Comparison of ENCODE assay signal across 8 cellular contexts in the genomic region with DNA sequence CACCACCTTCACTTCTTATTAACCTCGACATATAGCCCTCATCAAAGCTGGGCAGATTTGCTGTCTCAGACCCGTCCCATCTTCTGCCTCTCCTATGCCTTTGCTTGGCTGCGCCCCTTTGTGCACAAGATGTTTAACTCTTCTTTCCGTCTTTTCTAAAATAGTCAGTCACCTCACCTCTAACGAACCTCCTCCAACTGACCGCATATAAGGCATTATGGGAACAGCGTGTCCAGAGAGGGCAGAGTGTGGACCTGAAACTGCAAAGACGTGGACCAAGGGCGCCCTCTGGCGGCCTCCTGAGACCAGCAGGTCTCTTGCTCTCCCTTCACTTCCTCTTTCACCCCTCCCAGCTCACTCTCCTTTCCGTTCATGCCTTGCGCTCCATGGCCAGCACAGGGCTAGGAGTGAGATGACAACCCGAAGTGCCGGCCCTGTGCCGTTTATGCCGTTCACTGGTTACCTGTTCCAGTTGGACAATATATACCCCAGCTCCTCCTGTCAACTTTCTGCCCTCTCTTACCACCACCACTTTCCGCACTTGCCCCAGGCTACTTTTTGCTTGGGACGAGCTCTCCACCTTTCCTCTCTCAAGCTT. TPM values are rescaled to one million over a fixed set of nuclear protein-coding genes. Genes with fewer than 3 reads are reported as not detected.
DNase-seq lines count a peak whose midpoint lies in the region; ATAC-seq, FAIRE-seq and TF ChIP-seq lines count a peak whose summit lies in the region.

No MANE protein-coding gene starts in this region.

- H3K4me2 ChIP-seq in DND-41 (ENCODE audit: insufficient read depth, low read length) (peak overlapping the region; percentile 92), keratinocyte (ENCODE audit: control insufficient read depth, extremely low read depth, insufficient read depth, low read depth, low read length) (peak overlapping the region; percentile 96)

- H3K27ac ChIP-seq in DND-41 (ENCODE audit: low read length) (peak overlapping the region; percentile 65), WERI-Rb-1 (peak overlapping the region; percentile 11), caudate nucleus (ENCODE audit: low read depth, low read length) (no peak overlapping the region), keratinocyte (ENCODE audit: control insufficient read depth, insufficient read depth, low read length) (peak overlapping the region; percentile 1)

- H3K79me2 ChIP-seq in DND-41 (ENCODE audit: insufficient read depth, low read length) (peaks cover 66% of the 10 kb centered on the region), keratinocyte (ENCODE audit: control insufficient read depth, insufficient read depth, low read length) (peaks cover 73% of the 10 kb centered on the region)

- peak overlapping the region; percentile 15 to 77; a peak in 3 of 4 replicates for H3K4me3 ChIP-seq in DND-41 (ENCODE audit: low read depth in 1 of 2, low read length in 2 of 2)
- no peak overlapping the region for H3K4me3 ChIP-seq in WERI-Rb-1 (ENCODE audit: low read depth, low read length)
- peak overlapping the region; percentile 63 to 90 (median 68) for H3K4me3 ChIP-seq in keratinocyte (ENCODE audit: control insufficient read depth in 2 of 3, extremely low read depth in 1 of 3, insufficient read depth in 2 of 3, low read depth in 1 of 3, low read length in 3 of 3)

- dilution Hi-C loops in keratinocyte (cut with MboI; ENCODE audit: extremely low pct_ligation_motif_present, low sequenced_read_pairs): no loop called here

- peaks cover 55% of the 10 kb centered on the region for H4K20me1 ChIP-seq in DND-41 (ENCODE audit: insufficient read depth, low read length)
- H4K20me1 ChIP-seq in keratinocyte (ENCODE audit: control insufficient read depth, extremely low read depth, insufficient read depth, low read length): peaks cover 14% of the 10 kb centered on the region

- DNase-seq in DND-41 (peak; percentile 80), NCI-H2196 treated with DMSO at 0.1 percent for 48 hours (lab: John Stamatoyannopoulos, UW; ENCODE audit: unreplicated experiment) (peak; percentile 92), WERI-Rb-1 (peak; percentile 96), caudate nucleus (lab: John Stamatoyannopoulos, UW) (peak in 58 of 61 donors; percentile 25 to 88 (median 68)), keratinocyte (ENCODE audit: low read depth, low spot score) (peak; percentile 64), smooth muscle cell of the brain vasculature (ENCODE audit: low read depth, low spot score) (peak; percentile 80)

- H3K27me3 ChIP-seq in DND-41 (ENCODE audit: insufficient read depth, low read length, poor library complexity) (no peaks in the 10 kb centered on the region), WERI-Rb-1 (ENCODE audit: insufficient read depth, low read depth, severe bottlenecking) (no peaks in the 10 kb centered on the region), keratinocyte (ENCODE audit: control insufficient read depth, extremely low read depth, insufficient read depth, low read length) (no peaks in the 10 kb centered on the region)

- ATAC-seq in DND-41 (ENCODE audit: insufficient read depth, low read depth) (peak; percentile 64), HG02588 (IDR thresholded peaks at IDR 0.05; ENCODE audit: unreplicated experiment) (peak; percentile 33), GM18870 (IDR thresholded peaks at IDR 0.05; ENCODE audit: unreplicated experiment) (no peak)

- peak overlapping the region; percentile 78 for H3K9ac ChIP-seq in DND-41 (ENCODE audit: low read depth, low read length)
- H3K9ac ChIP-seq in keratinocyte (ENCODE audit: control insufficient read depth, extremely low read depth, insufficient read depth, low read length): peak overlapping the region; percentile 96

- H2AFZ ChIP-seq in DND-41 (ENCODE audit: low read depth, low read length) (no peak overlapping the region), keratinocyte (ENCODE audit: control insufficient read depth, low read length) (no peak overlapping the region)

- H3K9me3 ChIP-seq in DND-41 (ENCODE audit: insufficient read depth, low read length, severe bottlenecking) (no peaks in the 10 kb centered on the region), WERI-Rb-1 (ENCODE audit: severe bottlenecking) (no peaks in the 10 kb centered on the region), keratinocyte (ENCODE audit: control insufficient read depth, low read depth, low read length) (no peaks in the 10 kb centered on the region)

- peak; percentile 98 for TF ChIP-seq CTCF in DND-41 (IDR thresholded peaks at IDR 0.05; ENCODE audit: borderline replicate concordance, extremely low read depth, low read length, poor library complexity, severe bottlenecking)
- peak; percentile 100 for TF ChIP-seq CTCF in WERI-Rb-1 (IDR thresholded peaks at IDR 0.05; ENCODE audit: low read depth, low read length)
- TF ChIP-seq CTCF in keratinocyte (optimal IDR thresholded peaks at IDR 0.05 in 1 of 3, IDR thresholded peaks at IDR 0.05 in 1 of 3, conservative IDR thresholded peaks at IDR 0.05 in 1 of 3; ENCODE audit: extremely low read depth in 1 of 3, insufficient read depth in 2 of 3, low read length in 3 of 3): peak; percentile 95 to 98 (median 98)

- H3K36me3 ChIP-seq in DND-41 (ENCODE audit: insufficient read depth, low read length) (peaks cover 55% of the 10 kb centered on the region), WERI-Rb-1 (peaks cover 76% of the 10 kb centered on the region), keratinocyte (ENCODE audit: control insufficient read depth in 2 of 2, extremely low read depth in 1 of 2, insufficient read depth in 2 of 2, low read length in 2 of 2) (peaks cover 24 to 28% of the 10 kb centered on the region in 2 experiments)

- peaks cover 56% of the 10 kb centered on the region for H3K4me1 ChIP-seq in DND-41 (ENCODE audit: insufficient read depth, low read length)
- H3K4me1 ChIP-seq in keratinocyte (ENCODE audit: control insufficient read depth, extremely low read depth, insufficient read depth, low read length): peaks cover 48% of the 10 kb centered on the region

- no peaks in the 10 kb centered on the region for H3K9me1 ChIP-seq in keratinocyte (ENCODE audit: control insufficient read depth, extremely low read depth, insufficient read depth, low read length)

- peak; percentile 20 for FAIRE-seq in keratinocyte (lab: Jason Lieb, UNC)

RNA-seq across cellular contexts. Expression of a gene that starts 2.5 kb away (rescaled TPM):
- polyA plus RNA-seq in keratinocyte: 6.0 to 10.7 TPM (median 6.3 TPM) in 3 replicates
- polyA plus RNA-seq in keratinocyte (2011; ENCODE audit: low read depth): 29.2 TPM
- polyA plus RNA-seq in keratinocyte (2011; cell fraction: cytosol; rRNA removed): 3.5 and 4.8 TPM in 2 replicates
- 18.7 and 19.7 TPM in 2 replicates for polyA plus RNA-seq in keratinocyte (2011; cell fraction: nucleus; rRNA removed)
- polyA plus RNA-seq in keratinocyte (2012; ENCODE audit: low replicate concordance): 10.8 and 31.9 TPM in 2 replicates
- 4.8 to 11.0 TPM (median 7.8 TPM) in 3 replicates for polyA minus RNA-seq in keratinocyte
- 8.4 TPM for polyA minus RNA-seq in keratinocyte (2011; cell fraction: cytosol; rRNA and poly(A)+ RNA removed)
- 7.8 and 10.3 TPM in 2 replicates for polyA minus RNA-seq in keratinocyte (2011; cell fraction: nucleus; rRNA and poly(A)+ RNA removed)

RNA-seq across cellular contexts. Expression of a gene that starts 2.8 kb away (rescaled TPM):
- polyA plus RNA-seq in keratinocyte: 48.1 to 56.6 TPM (median 48.6 TPM) in 3 replicates
- polyA plus RNA-seq in keratinocyte (2011; ENCODE audit: low read depth): 19.9 TPM
- polyA plus RNA-seq in keratinocyte (2011; cell fraction: cytosol; rRNA removed): 44.2 and 61.0 TPM in 2 replicates
- polyA plus RNA-seq in keratinocyte (2011; cell fraction: nucleus; rRNA removed): 44.3 and 44.4 TPM in 2 replicates
- 20.2 and 33.8 TPM in 2 replicates for polyA plus RNA-seq in keratinocyte (2012; ENCODE audit: low replicate concordance)
- 47.8 to 55.4 TPM (median 54.2 TPM) in 3 replicates for polyA minus RNA-seq in keratinocyte
- 25.9 TPM for polyA minus RNA-seq in keratinocyte (2011; cell fraction: cytosol; rRNA and poly(A)+ RNA removed)
- 18.7 and 32.7 TPM in 2 replicates for polyA minus RNA-seq in keratinocyte (2011; cell fraction: nucleus; rRNA and poly(A)+ RNA removed)

RNA-seq across cellular contexts. Expression of a gene that starts 15.1 kb away (rescaled TPM):
- polyA plus RNA-seq in keratinocyte: 111 to 157 TPM (median 122 TPM) in 3 replicates
- polyA plus RNA-seq in keratinocyte (2011; ENCODE audit: low read depth): 31.8 TPM
- 112 and 122 TPM in 2 replicates for polyA plus RNA-seq in keratinocyte (2011; cell fraction: cytosol; rRNA removed)
- 91.7 and 94.5 TPM in 2 replicates for polyA plus RNA-seq in keratinocyte (2011; cell fraction: nucleus; rRNA removed)
- 101 and 133 TPM in 2 replicates for polyA plus RNA-seq in keratinocyte (2012; ENCODE audit: low replicate concordance)
- 39.4 to 55.6 TPM (median 50.9 TPM) in 3 replicates for polyA minus RNA-seq in keratinocyte
- 43.4 TPM for polyA minus RNA-seq in keratinocyte (2011; cell fraction: cytosol; rRNA and poly(A)+ RNA removed)
- 16.8 and 19.2 TPM in 2 replicates for polyA minus RNA-seq in keratinocyte (2011; cell fraction: nucleus; rRNA and poly(A)+ RNA removed)

RNA-seq across cellular contexts. Expression of a gene that starts 20.4 kb away (rescaled TPM):
- polyA plus RNA-seq in keratinocyte: 6.5 to 12.7 TPM (median 8.4 TPM) in 3 replicates
- 187 TPM for polyA plus RNA-seq in keratinocyte (2011; ENCODE audit: low read depth)
- 13.3 and 19.3 TPM in 2 replicates for polyA plus RNA-seq in keratinocyte (2011; cell fraction: cytosol; rRNA removed)
- polyA plus RNA-seq in keratinocyte (2011; cell fraction: nucleus; rRNA removed): 17.4 and 17.6 TPM in 2 replicates
- 13.0 and 332 TPM in 2 replicates for polyA plus RNA-seq in keratinocyte (2012; ENCODE audit: low replicate concordance)
- 1.8 to 4.4 TPM (median 2.8 TPM) in 3 replicates for polyA minus RNA-seq in keratinocyte
- 10.4 TPM for polyA minus RNA-seq in keratinocyte (2011; cell fraction: cytosol; rRNA and poly(A)+ RNA removed)
- polyA minus RNA-seq in keratinocyte (2011; cell fraction: nucleus; rRNA and poly(A)+ RNA removed): 1.1 and 1.5 TPM in 2 replicates

RNA-seq across cellular contexts. Expression of a gene that starts 25.7 kb away (rescaled TPM):
- 172 to 240 TPM (median 196 TPM) in 3 replicates for polyA plus RNA-seq in keratinocyte
- 161 TPM for polyA plus RNA-seq in keratinocyte (2011; ENCODE audit: low read depth)
- polyA plus RNA-seq in keratinocyte (2011; cell fraction: cytosol; rRNA removed): 221 and 240 TPM in 2 replicates
- polyA plus RNA-seq in keratinocyte (2011; cell fraction: nucleus; rRNA removed): 107 and 111 TPM in 2 replicates
- polyA plus RNA-seq in keratinocyte (2012; ENCODE audit: low replicate concordance): 213 and 246 TPM in 2 replicates
- 108 to 149 TPM (median 125 TPM) in 3 replicates for polyA minus RNA-seq in keratinocyte
- polyA minus RNA-seq in keratinocyte (2011; cell fraction: cytosol; rRNA and poly(A)+ RNA removed): 141 TPM
- 32.3 and 52.1 TPM in 2 replicates for polyA minus RNA-seq in keratinocyte (2011; cell fraction: nucleus; rRNA and poly(A)+ RNA removed)
